ENCODE assay signal across 1 cellular context in genomic region chr11:104873252-104873651, GRCh38.
TF ChIP-seq lines count a peak whose summit lies in the region.

No MANE protein-coding gene starts in this region.

TF ChIP-seq in K562, 482 proteins besides CTCF, POLR2A, EP300 and RAD21 (continued from another document):
- TF ChIP-seq TFAP4 (CRISPR knock-in tag; IDR thresholded peaks at IDR 0.05; ENCODE audit: borderline replicate concordance): no peak
- TF ChIP-seq ZFP30 (CRISPR knock-in tag; IDR thresholded peaks at IDR 0.05; ENCODE audit: borderline replicate concordance): no peak
- no peak for TF ChIP-seq MAFF (IDR thresholded peaks at IDR 0.05; ENCODE audit: low read length)
- TF ChIP-seq GTF2F1 (IDR thresholded peaks at IDR 0.05; ENCODE audit: low read depth, low read length): no peak
- TF ChIP-seq TRIM28 (IDR thresholded peaks at IDR 0.05): no peak
- no peak for TF ChIP-seq RAD51 (IDR thresholded peaks at IDR 0.05; ENCODE audit: borderline replicate concordance, low read depth)
- no peak for TF ChIP-seq RFX7 (CRISPR knock-in tag; IDR thresholded peaks at IDR 0.05)
- TF ChIP-seq FOXJ3 (CRISPR knock-in tag; IDR thresholded peaks at IDR 0.05): no peak
- no peak for TF ChIP-seq ZBTB12 (CRISPR knock-in tag; IDR thresholded peaks at IDR 0.05)
- no peak for TF ChIP-seq THRAP3 (IDR thresholded peaks at IDR 0.05; ENCODE audit: borderline replicate concordance)
- no peak for TF ChIP-seq ZNF431 (CRISPR knock-in tag; IDR thresholded peaks at IDR 0.05)
